ENCODE assay signal across 19 cellular contexts in genomic region chr2:157747280-157747679, GRCh38.
DNase-seq lines count a peak whose midpoint lies in the region; ATAC-seq, FAIRE-seq and TF ChIP-seq lines count a peak whose summit lies in the region.
"Had no signal": no experiment of that assay in that cellular context is flagged by ENCODE, and none has a peak within 500 bp of the region (broad histone marks: within the 10 kb centered on the region; RNA-seq: fewer than 3 reads in every experiment).

No MANE protein-coding gene starts in this region.

- H3K27me3 ChIP-seq in K562 (ENCODE audit: control insufficient read depth in 2 of 2, insufficient read depth in 2 of 2, low read length in 2 of 2) (no peaks in the 10 kb centered on the region), SK-N-SH (ENCODE audit: insufficient read depth) (no peaks in the 10 kb centered on the region)

- POLR2A ChIA-PET in K562 (lab: Yijun Ruan, JAX), result no interaction called here
- POLR2A ChIA-PET in SK-N-SH (lab: Yijun Ruan, JAX), result no interaction called here

- TF ChIP-seq CTCF in K562 (IDR thresholded peaks at IDR 0.05 in 2 of 3, conservative IDR thresholded peaks at IDR 0.05 in 1 of 3; ENCODE audit: insufficient read depth in 2 of 3, low read depth in 1 of 3, low read length in 3 of 3), result no peak
- TF ChIP-seq CTCF in mesothelial cell of epicardium (IDR thresholded peaks at IDR 0.05; ENCODE audit: unreplicated experiment), result no peak
- no peak for TF ChIP-seq CTCF in type B pancreatic cell (conservative IDR thresholded peaks at IDR 0.05)
- TF ChIP-seq CTCF in SK-N-SH (IDR thresholded peaks at IDR 0.05), result no peak

- H3K9me2 ChIP-seq in SK-N-SH, result no peaks in the 10 kb centered on the region

- no peaks in the 10 kb centered on the region for H3K9me3 Mint-ChIP-seq in activated T-cell treated with anti-CD3 and anti-CD28 coated beads, Interleukin-2, amount 50 U/mL, for 72 hours
- H3K9me3 Mint-ChIP-seq in mesothelial cell of epicardium (peaks cover 9% of the 10 kb centered on the region), type B pancreatic cell (no peaks in the 10 kb centered on the region)
- H3K9me3 Mint-ChIP-seq: GM23338 had no signal

- CTCF ChIA-PET in K562 (lab: Yijun Ruan, JAX; ENCODE audit: low intra/inter-chr PET ratio), result no interaction called here
- CTCF ChIA-PET in SK-N-SH (lab: Yijun Ruan, JAX), result no interaction called here

- no TSS peak for BruUV-seq in K562 (replicated peaks; lab: Mats Ljungman, UMichigan)

- in situ Hi-C loops in K562 (cut with MboI), result no loop called here

- H3K4me3 ChIP-seq in K562 (no peak overlapping the region), SK-N-SH (ENCODE audit: low read depth in 2 of 2, low read length in 1 of 2) (no peak overlapping the region)
- H3K4me3 ChIP-seq: GM12878, GM23338 had no signal

- H3K9ac ChIP-seq in K562 (ENCODE audit: insufficient read depth in 1 of 2, low read depth in 2 of 2, low read length in 2 of 2) (no peak overlapping the region), SK-N-SH (no peak overlapping the region)

- H3K4me3 Mint-ChIP-seq in activated T-cell treated with anti-CD3 and anti-CD28 coated beads, Interleukin-2, amount 50 U/mL, for 72 hours, result no peak overlapping the region
- no peak overlapping the region for H3K4me3 Mint-ChIP-seq in mesothelial cell of epicardium
- peak overlapping the region; percentile 48 for H3K4me3 Mint-ChIP-seq in type B pancreatic cell
- H3K4me3 Mint-ChIP-seq: GM23338 had no signal

- TF ChIP-seq POLR2A in K562 (conservative IDR thresholded peaks at IDR 0.05), result no peak

- H3K9me1 ChIP-seq in K562 (ENCODE audit: control insufficient read depth, insufficient read depth, low read length), result no peaks in the 10 kb centered on the region

- H3F3A ChIP-seq in SK-N-SH (replicated peaks; ENCODE audit: insufficient read depth), result no peaks in the 10 kb centered on the region

- H3K79me2 ChIP-seq in K562 (ENCODE audit: control insufficient read depth, insufficient read depth, low read length) (no peaks in the 10 kb centered on the region), SK-N-SH (ENCODE audit: insufficient read depth) (no peaks in the 10 kb centered on the region)

- no peak for DNase-seq in activated T-cell treated with anti-CD3 and anti-CD28 coated beads, Interleukin-2, amount 50 U/mL, for 72 hours
- DNase-seq in activated T-cell treated with anti-CD3 and anti-CD28 coated beads, Interleukin-2, amount 50 U/mL, for 48 hours, result no peak
- DNase-seq in K562 (ENCODE audit: extremely low read depth in 1 of 4, low spot score in 3 of 4) (no peak), mesothelial cell of epicardium (ENCODE audit: low spot score in 2 of 2, unreplicated experiment in 2 of 2) (no peak), type B pancreatic cell (ENCODE audit: extremely low spot score, unreplicated experiment) (no peak), HCEC 1CT (no peak), SK-N-SH (no peak)
- DNase-seq: DMS 273 treated with DMSO at 0.1 percent for 48 hours, GDM1, Kasumi-1, MM.1S, NCI-H1105, NCI-H1694, NCI-H524 had no signal

- H2AFZ ChIP-seq in K562 (ENCODE audit: low read depth, low read length) (no peak overlapping the region), SK-N-SH (ENCODE audit: low read depth) (no peak overlapping the region)
- H2AFZ ChIP-seq: GM23338 had no signal

- H3K36me3 ChIP-seq in K562 (ENCODE audit: control insufficient read depth, insufficient read depth, low read length) (no peaks in the 10 kb centered on the region), SK-N-SH (replicated peaks in 1 of 2; ENCODE audit: control insufficient read depth in 1 of 2, insufficient read depth in 2 of 2, low read length in 1 of 2) (peaks cover 13 to 17% of the 10 kb centered on the region in 2 experiments)

- no peak for TF ChIP-seq EP300 in K562 (IDR thresholded peaks at IDR 0.05; ENCODE audit: low read length)
- TF ChIP-seq EP300 in SK-N-SH (IDR thresholded peaks at IDR 0.05; ENCODE audit: borderline replicate concordance in 1 of 2, low read depth in 1 of 2, low read length in 1 of 2), result no peak

- H3K4me2 ChIP-seq in K562 (ENCODE audit: insufficient read depth, low read length) (no peak overlapping the region), SK-N-SH (no peak overlapping the region)
- H3K4me2 ChIP-seq: GM23338 had no signal

- FAIRE-seq in K562 (lab: Jason Lieb, UNC), result no peak
- FAIRE-seq: A204.1, GM12878 had no signal

- H3K9me3 ChIP-seq in K562 (replicated peaks; ENCODE audit: control insufficient read depth, insufficient read depth, low read depth, low read length), result no peaks in the 10 kb centered on the region
- H3K9me3 ChIP-seq in SK-N-SH, result no peaks in the 10 kb centered on the region

- peaks cover 54% of the 10 kb centered on the region for H3K4me1 Mint-ChIP-seq in activated T-cell treated with anti-CD3 and anti-CD28 coated beads, Interleukin-2, amount 50 U/mL, for 72 hours (ENCODE audit: low read depth)
- H3K4me1 Mint-ChIP-seq in mesothelial cell of epicardium (peaks cover 12% of the 10 kb centered on the region), type B pancreatic cell (ENCODE audit: unreplicated experiment) (peaks cover 16% of the 10 kb centered on the region)

- H3K27ac Mint-ChIP-seq in activated T-cell treated with anti-CD3 and anti-CD28 coated beads, Interleukin-2, amount 50 U/mL, for 72 hours, result peak overlapping the region; percentile 17
- H3K27ac Mint-ChIP-seq in mesothelial cell of epicardium (peak overlapping the region; percentile 15), type B pancreatic cell (no peak overlapping the region)
- H3K27ac Mint-ChIP-seq: GM23338 had no signal

- no peak for TF ChIP-seq RAD21 in K562 (CRISPR knock-in tag; conservative IDR thresholded peaks at IDR 0.05 in 1 of 2, IDR thresholded peaks at IDR 0.05 in 1 of 2)
- no peak for TF ChIP-seq RAD21 in SK-N-SH (IDR thresholded peaks at IDR 0.05; ENCODE audit: low read length)

- H3K27ac ChIP-seq in K562 (ENCODE audit: extremely low read depth, low read depth, low read length) (no peak overlapping the region), SK-N-SH (ENCODE audit: low read depth in 2 of 2, low read length in 1 of 2) (peak overlapping the region in 1 of 2 experiments; percentile 64; a peak in 1 of 4 replicates)
- H3K27ac ChIP-seq: C4-2B had no signal

- no peak for ATAC-seq in activated T-cell treated with anti-CD3 and anti-CD28 coated beads, Interleukin-2, amount 50 U/mL, for 72 hours (replicated peaks in 1 of 2)
- no peak for ATAC-seq in K562
- ATAC-seq in GM18909 (IDR thresholded peaks at IDR 0.05; ENCODE audit: poor library complexity, unreplicated experiment), result no peak

- intact Hi-C loops in K562 (cut with micrococcal nuclease), result no loop called here

- WGBS in K562 (ENCODE audit: insufficient coverage, low coverage, missing lambda C conversion rate), result 46% methylated on average over 3 of the region's 3 CpGs
- WGBS in SK-N-SH (ENCODE audit: low lambda C conversion rate), result 79% methylated on average over 3 of the region's 3 CpGs

- H3K36me3 Mint-ChIP-seq in activated T-cell treated with anti-CD3 and anti-CD28 coated beads, Interleukin-2, amount 50 U/mL, for 72 hours (ENCODE audit: insufficient read depth in 2 of 2), result peaks cover 5 to 24% of the 10 kb centered on the region in 2 donors
- H3K36me3 Mint-ChIP-seq in mesothelial cell of epicardium, result peaks cover 32% of the 10 kb centered on the region
- H3K36me3 Mint-ChIP-seq in type B pancreatic cell, result peaks cover 19% of the 10 kb centered on the region

- H4K20me1 ChIP-seq in K562 (replicated peaks; ENCODE audit: control insufficient read depth, insufficient read depth, low read length) (no peaks in the 10 kb centered on the region), SK-N-SH (ENCODE audit: insufficient read depth) (0 out of 2 replicates have a peak, but pooled peaks cover 3% of the 10 kb centered on the region)

- no peaks in the 10 kb centered on the region for H3K27me3 Mint-ChIP-seq in activated T-cell treated with anti-CD3 and anti-CD28 coated beads, Interleukin-2, amount 50 U/mL, for 72 hours (ENCODE audit: low read depth)
- H3K27me3 Mint-ChIP-seq in mesothelial cell of epicardium (ENCODE audit: low read depth) (no peaks in the 10 kb centered on the region), type B pancreatic cell (no peaks in the 10 kb centered on the region)

- H3K4me1 ChIP-seq in K562 (replicated peaks in 1 of 2; ENCODE audit: control insufficient read depth in 2 of 2, insufficient read depth in 2 of 2, low read length in 2 of 2) (peaks cover 14 to 16% of the 10 kb centered on the region in 2 experiments; a peak in 4 of 5 replicates), SK-N-SH (ENCODE audit: control insufficient read depth in 1 of 2, insufficient read depth in 2 of 2, low read depth in 1 of 2, low read length in 1 of 2) (peaks cover 12 to 22% of the 10 kb centered on the region in 2 experiments)

TF ChIP-seq in K562, 482 proteins besides CTCF, POLR2A, EP300 and RAD21 (continues in another document):
- TF ChIP-seq GATAD2B (IDR thresholded peaks at IDR 0.05; ENCODE audit: borderline replicate concordance), result no peak
- peak; percentile 51; the same call in 1 of the 2 replicates for TF ChIP-seq ZNF316 (IDR thresholded peaks at IDR 0.05)
- peak; percentile 84 for TF ChIP-seq TFE3 (CRISPR knock-in tag; IDR thresholded peaks at IDR 0.05)

TF ChIP-seq in SK-N-SH, 30 proteins besides CTCF, POLR2A, EP300 and RAD21 (continues in another document):
- no peak for TF ChIP-seq GATA2 (CRISPR knock-in tag; IDR thresholded peaks at IDR 0.05)
- no peak for TF ChIP-seq IRF3 (IDR thresholded peaks at IDR 0.05; ENCODE audit: low read depth, low read length)
- TF ChIP-seq SMC3 (IDR thresholded peaks at IDR 0.05; ENCODE audit: low read depth, low read length), result no peak
- TF ChIP-seq RFX5 (IDR thresholded peaks at IDR 0.05; ENCODE audit: low read length), result no peak
- TF ChIP-seq PBX3 (IDR thresholded peaks at IDR 0.05), result no peak
